Comparison of ENCODE assay signal across 9 cellular contexts in the genomic region with DNA sequence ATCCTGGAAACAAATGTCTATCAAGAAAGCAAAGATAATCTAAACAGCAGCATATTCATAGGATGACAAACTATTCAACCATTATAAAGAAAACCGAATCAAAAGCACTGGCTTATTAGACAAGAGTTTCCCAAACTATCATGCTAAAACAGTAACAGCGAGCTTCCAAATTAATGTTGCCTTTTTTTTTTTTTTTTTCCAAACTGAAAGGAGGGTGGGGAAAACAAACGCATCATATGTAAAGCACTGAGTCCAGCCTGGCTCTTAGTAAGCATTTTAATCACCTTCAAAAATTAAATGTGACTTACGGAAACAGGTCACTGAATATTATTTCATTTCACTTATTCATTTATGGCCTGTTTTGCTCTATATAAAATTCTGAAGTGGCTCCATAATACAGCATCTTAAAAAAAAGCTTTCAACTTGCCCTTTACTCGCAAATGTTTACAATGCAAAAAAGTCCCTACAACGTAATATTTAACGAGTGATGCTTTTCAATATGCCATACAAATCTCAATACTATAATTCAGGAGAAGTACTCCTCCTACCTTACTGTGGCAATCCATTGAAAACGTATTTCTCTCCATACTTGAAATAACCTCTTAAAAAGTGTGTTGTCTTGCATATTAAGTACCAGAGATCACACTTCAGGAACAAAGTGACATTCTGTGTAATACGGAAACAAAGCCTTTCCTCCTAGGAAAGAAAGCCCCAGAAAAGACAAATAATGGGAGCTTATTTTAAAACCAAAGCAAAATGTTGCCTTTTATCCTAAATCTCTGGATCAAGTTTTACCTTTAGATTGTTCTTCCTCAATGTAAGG. TPM values are rescaled to one million over a fixed set of nuclear protein-coding genes. Genes with fewer than 3 reads are reported as not detected.
DNase-seq lines count a peak whose midpoint lies in the region; ATAC-seq, FAIRE-seq and TF ChIP-seq lines count a peak whose summit lies in the region.
"Had no signal": no experiment of that assay in that cellular context is flagged by ENCODE, and none has a peak within 500 bp of the region (broad histone marks: within the 10 kb centered on the region; RNA-seq: fewer than 3 reads in every experiment).

No MANE protein-coding gene starts in this region.

- peak overlapping the region; percentile 69; the same call in 1 of the 2 replicates for H3K27ac ChIP-seq in HUES64 (ENCODE audit: low read depth, low read length)
- H3K27ac ChIP-seq in colonic mucosa: no peak overlapping the region
- peak overlapping the region; percentile 97 for H3K27ac ChIP-seq in lower lobe of right lung
- H3K27ac ChIP-seq in temporal lobe (ENCODE audit: low read depth, low read length): peak overlapping the region; percentile 27

- peaks cover 31% of the 10 kb centered on the region for H3K4me1 ChIP-seq in HUES64 (ENCODE audit: insufficient read depth, low read length)
- peaks cover 11% of the 10 kb centered on the region for H3K4me1 ChIP-seq in colonic mucosa
- H3K4me1 ChIP-seq in lower lobe of right lung: peaks cover 39% of the 10 kb centered on the region

- ATAC-seq in lower lobe of right lung (no peak), GM18519 (IDR thresholded peaks at IDR 0.05; ENCODE audit: low FRiP score, unreplicated experiment) (no peak)

- no peak for TF ChIP-seq POLR2A in GM12892 (IDR thresholded peaks at IDR 0.05; ENCODE audit: low read depth, low read length)

- intact Hi-C loops in colonic mucosa (cut with DNase I): loop anchor here (10.0 kb wide), 1 partner anchor 125 kb away; no protein-coding TSS in a partner anchor
- intact Hi-C loops in lower lobe of right lung (cut with DNase I): no loop called here

- DNase-seq in colonic mucosa (no peak), lower lobe of right lung (no peak), GM12892 (ENCODE audit: insufficient read length) (no peak), HuH-7 (ENCODE audit: low spot score) (no peak), SIG-M5 (lab: John Stamatoyannopoulos, UW) (no peak)
- DNase-seq: stimulated activated CD4-positive, alpha-beta T cell treated with anti-CD3 and anti-CD28 coated beads, Interleukin-1b, Interleukin-23, amount 100 ng/mL, for 48 hours had no signal

- H3K9ac ChIP-seq in HUES64 (ENCODE audit: low read depth, low read length) (peak overlapping the region; percentile 97; the same call in 1 of the 2 replicates), colonic mucosa (ENCODE audit: low read depth in 2 of 2, low read length in 2 of 2) (no peak overlapping the region)

- 41% methylated on average over 9 of the region's 9 CpGs for WGBS in HUES64

- no peak for FAIRE-seq in GM12892 (lab: Jason Lieb, UNC)

- TF ChIP-seq CTCF in colonic mucosa (IDR thresholded peaks at IDR 0.05) (no peak), lower lobe of right lung (IDR thresholded peaks at IDR 0.05) (no peak)

- H3K36me3 ChIP-seq in HUES64 (ENCODE audit: insufficient read depth, low read length) (no peaks in the 10 kb centered on the region), colonic mucosa (no peaks in the 10 kb centered on the region), lower lobe of right lung (no peaks in the 10 kb centered on the region)

- H3K27me3 ChIP-seq in HUES64 (ENCODE audit: insufficient read depth, low read length) (peaks cover 10% of the 10 kb centered on the region), colonic mucosa (no peaks in the 10 kb centered on the region), lower lobe of right lung (ENCODE audit: low read depth) (peaks cover 12% of the 10 kb centered on the region)

- H3K9me3 ChIP-seq in HUES64 (ENCODE audit: insufficient read depth, low read depth, low read length) (no peaks in the 10 kb centered on the region), colonic mucosa (no peaks in the 10 kb centered on the region), lower lobe of right lung (no peaks in the 10 kb centered on the region)

- H3K4me3 ChIP-seq in HUES64 (ENCODE audit: low read length) (peak overlapping the region; percentile 95), colonic mucosa (peak overlapping the region; percentile 65), lower lobe of right lung (peak overlapping the region; percentile 71)

RNA-seq across cellular contexts. Expression of a gene that starts 2.1 kb away (rescaled TPM):
- polyA plus RNA-seq in HUES64 (2013, experiment 1 of 2): 77.8 TPM
- polyA plus RNA-seq in HUES64 (2013, experiment 2 of 2): 71.4 TPM
- total RNA-seq in colonic mucosa (10 to 100 TPM; 47.2 to 70.1 TPM), lower lobe of right lung (115 TPM), temporal lobe (60.0 TPM)
- polyA plus RNA-seq in GM12892 (2012; ENCODE audit: missing spikeins): 0.06 TPM
